ENCODE assay signal across 8 cellular contexts in the genomic region with DNA sequence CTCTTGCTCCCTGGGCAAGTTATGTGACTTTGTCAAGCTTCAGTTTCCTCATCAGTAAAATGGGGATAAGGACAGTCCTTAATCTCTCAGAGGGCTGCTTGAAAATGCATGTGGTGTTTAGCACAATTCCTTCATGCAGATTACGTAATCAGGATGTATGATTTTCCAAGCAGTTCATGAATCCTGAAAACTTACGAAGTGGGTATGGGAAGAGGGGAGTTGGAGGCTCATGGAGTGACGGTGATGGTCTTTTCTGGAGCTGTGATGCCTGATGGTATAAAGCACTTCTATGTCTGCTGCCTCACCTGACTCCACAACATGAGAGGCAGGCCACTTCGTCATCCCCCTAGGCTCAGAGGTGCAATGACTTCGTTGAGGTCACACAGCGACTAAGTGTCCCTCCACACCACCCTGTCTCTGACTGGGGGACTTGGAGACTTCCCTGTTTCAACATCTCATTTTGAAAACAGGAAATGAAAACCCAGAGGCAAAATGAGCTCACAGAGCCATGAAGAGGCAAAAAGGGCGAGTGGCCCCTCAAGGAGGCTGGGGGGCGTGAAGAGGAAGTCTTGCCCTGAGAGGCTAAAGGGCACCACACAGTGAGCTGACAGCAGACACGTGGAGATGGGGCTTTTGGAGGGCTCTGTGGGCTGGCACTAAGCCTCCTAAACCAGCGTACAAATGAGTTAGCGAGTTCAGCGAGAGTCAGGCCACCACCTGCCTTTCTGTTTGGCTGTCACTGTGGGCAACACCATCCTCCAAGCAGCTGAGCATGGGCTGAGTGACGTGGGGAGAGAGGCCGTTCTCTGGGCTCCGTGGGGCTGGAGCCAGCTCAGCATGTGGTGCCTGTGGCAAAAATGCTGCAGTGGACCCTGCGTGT. TPM values are rescaled to one million over a fixed set of nuclear protein-coding genes. Genes with fewer than 3 reads are reported as not detected.
DNase-seq lines count a peak whose midpoint lies in the region; ATAC-seq and TF ChIP-seq lines count a peak whose summit lies in the region.

No MANE protein-coding gene starts in this region.

- H3K27me3 Mint-ChIP-seq in activated CD4-positive, alpha-beta T cell treated with anti-CD3 and anti-CD28 coated beads for 36 hours: no peaks in the 10 kb centered on the region
- H3K27me3 Mint-ChIP-seq in T-helper 17 cell (no peaks in the 10 kb centered on the region), memory B cell (no peaks in the 10 kb centered on the region), Calu3 (ENCODE audit: unreplicated experiment) (no peaks in the 10 kb centered on the region)

- TF ChIP-seq CTCF in Calu3 (IDR thresholded peaks at IDR 0.05; ENCODE audit: unreplicated experiment): no peak

- no TSS peak for BruUV-seq in Calu3 (replicated peaks; lab: Mats Ljungman, UMichigan)

- intact Hi-C loops in activated CD4-positive, alpha-beta T cell treated with anti-CD3 and anti-CD28 coated beads for 36 hours (cut with DNase I, micrococcal nuclease): no loop called here
- intact Hi-C loops in Calu3 (cut with micrococcal nuclease; ENCODE audit: unreplicated experiment): no loop called here

- H3K4me1 Mint-ChIP-seq in activated CD4-positive, alpha-beta T cell treated with anti-CD3 and anti-CD28 coated beads for 36 hours: peaks cover 9% of the 10 kb centered on the region
- H3K4me1 Mint-ChIP-seq in T-helper 17 cell (peaks cover 13% of the 10 kb centered on the region), memory B cell (peaks cover 39% of the 10 kb centered on the region), Calu3 (ENCODE audit: low read depth, unreplicated experiment) (no peaks in the 10 kb centered on the region)

- H3K4me3 Mint-ChIP-seq in activated CD4-positive, alpha-beta T cell treated with anti-CD3 and anti-CD28 coated beads for 36 hours: no peak overlapping the region
- no peak overlapping the region for H3K4me3 Mint-ChIP-seq in T-helper 17 cell
- H3K4me3 Mint-ChIP-seq in memory B cell: peak overlapping the region; percentile 60
- no peak overlapping the region for H3K4me3 Mint-ChIP-seq in Calu3 (ENCODE audit: low read depth, unreplicated experiment)

- POLR2A ChIA-PET in activated CD4-positive, alpha-beta T cell treated with anti-CD3 and anti-CD28 coated beads for 36 hours (lab: Charles Lee): interaction anchor here (0.8 to 1.0 kb wide), 2 partner anchors 9 to 11 kb away, joined by 3 read pairs; no protein-coding TSS in a partner anchor

- peak; percentile 39 for DNase-seq in activated CD4-positive, alpha-beta T cell treated with anti-CD3 and anti-CD28 coated beads for 36 hours
- no peak for DNase-seq in activated CD4-positive, alpha-beta T cell treated with anti-CD3 and anti-CD28 coated beads for 1 hour
- DNase-seq in T-helper 17 cell (no peak), memory B cell (ENCODE audit: low spot score in 2 of 2) (peak; percentile 71 to 88), Calu3 (no peak), T1000 (lab: John Stamatoyannopoulos, UW) (no peak)
- no peak for DNase-seq in activated effector memory CD4-positive, alpha-beta T cell treated with anti-CD3 and anti-CD28 coated beads, Interleukin-2, amount 50 U/mL, for 16 hours

- H3K9me3 Mint-ChIP-seq in activated CD4-positive, alpha-beta T cell treated with anti-CD3 and anti-CD28 coated beads for 36 hours (ENCODE audit: low read depth): no peaks in the 10 kb centered on the region
- H3K9me3 Mint-ChIP-seq in memory B cell (no peaks in the 10 kb centered on the region), Calu3 (ENCODE audit: low read depth, unreplicated experiment) (no peaks in the 10 kb centered on the region)

- peak; percentile 77 for ATAC-seq in activated CD4-positive, alpha-beta T cell treated with anti-CD3 and anti-CD28 coated beads for 36 hours
- ATAC-seq in HG02938 (IDR thresholded peaks at IDR 0.05; ENCODE audit: unreplicated experiment): peak; percentile 76
- peak; percentile 83 for ATAC-seq in T-helper 17 cell
- ATAC-seq in memory B cell (ENCODE audit: low read depth): peak; percentile 82

- peaks cover 66% of the 10 kb centered on the region for H3K36me3 Mint-ChIP-seq in activated CD4-positive, alpha-beta T cell treated with anti-CD3 and anti-CD28 coated beads for 36 hours (ENCODE audit: low read depth)
- H3K36me3 Mint-ChIP-seq in T-helper 17 cell (ENCODE audit: low read depth): peaks cover 23% of the 10 kb centered on the region
- peaks cover 31% of the 10 kb centered on the region for H3K36me3 Mint-ChIP-seq in memory B cell
- peaks cover 31% of the 10 kb centered on the region for H3K36me3 Mint-ChIP-seq in Calu3 (ENCODE audit: insufficient read depth, unreplicated experiment)

- peak overlapping the region; percentile 2 for H3K27ac Mint-ChIP-seq in activated CD4-positive, alpha-beta T cell treated with anti-CD3 and anti-CD28 coated beads for 36 hours
- H3K27ac Mint-ChIP-seq in T-helper 17 cell (peak overlapping the region; percentile 37), memory B cell (peak overlapping the region; percentile 97), Calu3 (ENCODE audit: unreplicated experiment) (no peak overlapping the region)

- CTCF ChIA-PET in activated CD4-positive, alpha-beta T cell treated with anti-CD3 and anti-CD28 coated beads for 36 hours (lab: Charles Lee): interaction anchor here (0.5 to 1.5 kb wide), 4 partner anchors 20 to 1275 kb away, joined by 3 to 5 read pairs (median 4); no protein-coding TSS in a partner anchor
- CTCF ChIA-PET in Calu3 (lab: Charles Lee): no interaction called here

- no peaks in the 10 kb centered on the region for H3K9me3 ChIP-seq in T-helper 17 cell (ENCODE audit: control insufficient read depth, low read length, poor library complexity, severe bottlenecking)

RNA-seq across cellular contexts. Expression of a gene that starts 10.1 kb away (rescaled TPM):
- 100 to 1,000 TPM; 291 to 382 TPM for total RNA-seq in activated CD4-positive, alpha-beta T cell treated with anti-CD3 and anti-CD28 coated beads for 36 hours
- 10 to 100 TPM; 22.6 to 32.6 TPM for total RNA-seq in T-helper 17 cell
- total RNA-seq in Calu3 (2022): 88.4 and 93.0 TPM in 2 replicates

RNA-seq across cellular contexts. Expression of a gene that starts 29.1 kb away (rescaled TPM):
- total RNA-seq in activated CD4-positive, alpha-beta T cell treated with anti-CD3 and anti-CD28 coated beads for 36 hours: under 1 TPM; 0.30 to 0.61 TPM
- total RNA-seq in T-helper 17 cell (1 to 10 TPM; 1.1 to 3.0 TPM), Calu3 (2022) (0.73 and 0.85 TPM in 2 replicates)

Comparison
In these comparisons a context has a peak if more than half of its experiments do, and no peak if none do; other contexts are left out.
1. DNase-seq: peak in activated CD4-positive, alpha-beta T cell treated with anti-CD3 and anti-CD28 coated beads for 36 hours (single experiment) and memory B cell (2 of 2); none in activated CD4-positive, alpha-beta T cell treated with anti-CD3 and anti-CD28 coated beads for 1 hour (single experiment), T-helper 17 cell (0 of 3), activated effector memory CD4-positive, alpha-beta T cell treated with anti-CD3 and anti-CD28 coated beads, Interleukin-2, amount 50 U/mL, for 16 hours (single experiment), Calu3 (single experiment) and T1000 (single experiment).
2. Peak in every context shown above with its lines, with median percentiles within 50 percentile points of each other: ATAC-seq.